Comparison of ENCODE assay signal across 8 cellular contexts in genomic region chr7:127819975-127820778, GRCh38.
DNase-seq lines count a peak whose midpoint lies in the region; ATAC-seq and TF ChIP-seq lines count a peak whose summit lies in the region.

No MANE protein-coding gene starts in this region.

- no peak for TF ChIP-seq CTCF in nephron (IDR thresholded peaks at IDR 0.05; ENCODE audit: unreplicated experiment in 3 of 3)
- TF ChIP-seq CTCF in testis (IDR thresholded peaks at IDR 0.05), result no peak

- H3K27ac Mint-ChIP-seq in activated naive CD8-positive, alpha-beta T cell treated with anti-CD3 and anti-CD28 coated beads, Interleukin-2, amount 10 ng/mL, durations not matched to agents 7 days and 5 days, result no peak overlapping the region
- peak overlapping the region; percentile 66 to 91 (median 87) for H3K27ac Mint-ChIP-seq in nephron

- peak; percentile 58 for ATAC-seq in HG03432 (IDR thresholded peaks at IDR 0.05; ENCODE audit: unreplicated experiment)
- peak; percentile 39 for ATAC-seq in activated naive CD8-positive, alpha-beta T cell treated with anti-CD3 and anti-CD28 coated beads, Interleukin-2, amount 10 ng/mL, durations not matched to agents 7 days and 5 days (ENCODE audit: low read depth)
- ATAC-seq in HG03439 (IDR thresholded peaks at IDR 0.05; ENCODE audit: unreplicated experiment), result no peak
- no peak for ATAC-seq in HG03460 (IDR thresholded peaks at IDR 0.05; ENCODE audit: unreplicated experiment)

- 64 to 69% methylated on average over 4 of the region's 4 CpGs for WGBS in testis, 2 donors

- H3K36me3 Mint-ChIP-seq in activated naive CD8-positive, alpha-beta T cell treated with anti-CD3 and anti-CD28 coated beads, Interleukin-2, amount 10 ng/mL, durations not matched to agents 7 days and 5 days, result peaks cover 9% of the 10 kb centered on the region
- H3K36me3 Mint-ChIP-seq in nephron (ENCODE audit: low read depth), result no peaks in the 10 kb centered on the region

- no peaks in the 10 kb centered on the region for H3K9me3 Mint-ChIP-seq in activated naive CD8-positive, alpha-beta T cell treated with anti-CD3 and anti-CD28 coated beads, Interleukin-2, amount 10 ng/mL, durations not matched to agents 7 days and 5 days
- no peaks in the 10 kb centered on the region for H3K9me3 Mint-ChIP-seq in nephron

- intact Hi-C loops in testis (cut with DNase I; ENCODE audit: low total_unique reads), result no loop called here

- no peaks in the 10 kb centered on the region for H3K36me3 ChIP-seq in testis (ENCODE audit: low read depth, missing control alignments)

- peak; percentile 24 for DNase-seq in GDM1 (lab: John Stamatoyannopoulos, UW)
- no peak for DNase-seq in activated naive CD8-positive, alpha-beta T cell treated with anti-CD3 and anti-CD28 coated beads, Interleukin-2, amount 10 ng/mL, durations not matched to agents 7 days and 5 days
- DNase-seq in stimulated activated CD4-positive, alpha-beta T cell treated with anti-CD3 and anti-CD28 coated beads, Interleukin-2, amount 100 ng/mL, for 24 hours, result no peak
- DNase-seq in testis, result no peak

- no peak overlapping the region for H3K4me3 ChIP-seq in testis

- POLR2A ChIA-PET in activated naive CD8-positive, alpha-beta T cell treated with anti-CD3 and anti-CD28 coated beads, Interleukin-2, amount 10 ng/mL, durations not matched to agents 7 days and 5 days (lab: Charles Lee), result no interaction called here

- no peak for TF ChIP-seq POLR2A in testis (IDR thresholded peaks at IDR 0.05)

- peaks cover 8% of the 10 kb centered on the region for H3K4me1 ChIP-seq in testis

- peaks cover 17% of the 10 kb centered on the region for H3K4me1 Mint-ChIP-seq in activated naive CD8-positive, alpha-beta T cell treated with anti-CD3 and anti-CD28 coated beads, Interleukin-2, amount 10 ng/mL, durations not matched to agents 7 days and 5 days
- peaks cover 45% of the 10 kb centered on the region for H3K4me1 Mint-ChIP-seq in nephron

- H3K27me3 ChIP-seq in testis, result no peaks in the 10 kb centered on the region

- H3K4me3 Mint-ChIP-seq in activated naive CD8-positive, alpha-beta T cell treated with anti-CD3 and anti-CD28 coated beads, Interleukin-2, amount 10 ng/mL, durations not matched to agents 7 days and 5 days, result peak overlapping the region; percentile 3
- peak overlapping the region in 1 of 3 experiments; percentile 37 for H3K4me3 Mint-ChIP-seq in nephron

- no peaks in the 10 kb centered on the region for H3K9me3 ChIP-seq in testis

- no peaks in the 10 kb centered on the region for H3K27me3 Mint-ChIP-seq in activated naive CD8-positive, alpha-beta T cell treated with anti-CD3 and anti-CD28 coated beads, Interleukin-2, amount 10 ng/mL, durations not matched to agents 7 days and 5 days
- no peaks in the 10 kb centered on the region for H3K27me3 Mint-ChIP-seq in nephron (ENCODE audit: low read depth)

- H3K27ac ChIP-seq in testis, result peak overlapping the region in 1 of 2 donors; percentile 17

Comparison
In these comparisons a context has a peak if more than half of its experiments do, and no peak if none do; other contexts are left out.
1. ATAC-seq: peak in HG03432 (single experiment) and activated naive CD8-positive, alpha-beta T cell treated with anti-CD3 and anti-CD28 coated beads, Interleukin-2, amount 10 ng/mL, durations not matched to agents 7 days and 5 days (single experiment); none in HG03439 (single experiment) and HG03460 (single experiment).